ENCODE assay signal across 8 cellular contexts in the genomic region with DNA sequence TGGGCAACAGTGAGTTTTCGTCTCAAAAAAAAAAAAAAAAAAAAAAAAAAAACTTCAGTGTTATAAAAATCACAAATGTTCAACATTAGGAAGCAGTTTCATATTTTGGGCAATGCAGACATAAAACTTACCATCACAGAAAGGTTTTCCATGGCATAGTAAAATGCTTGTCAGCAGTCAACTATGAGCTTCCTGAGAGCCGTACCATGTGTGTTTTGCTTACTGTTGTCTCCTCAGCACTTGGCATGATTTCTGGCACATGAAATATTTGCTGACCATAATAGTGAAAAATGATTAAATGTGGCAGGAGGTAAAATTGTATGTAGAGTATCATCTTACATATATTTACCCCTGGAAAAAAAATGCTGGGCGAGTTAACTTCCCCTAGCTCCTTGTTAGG.
"Had no signal": no experiment of that assay in that cellular context is flagged by ENCODE, and none has a peak within 500 bp of the region (broad histone marks: within the 10 kb centered on the region; RNA-seq: fewer than 3 reads in every experiment).

No MANE protein-coding gene starts in this region.

- H3K4me3 ChIP-seq: GM23338, K562 had no signal

- FAIRE-seq: H1, H54, HTR-8/SVneo, K562 had no signal

- DNase-seq: H9, HCEC 1CT, IMR-90 had no signal

- ATAC-seq: GM23338, K562 had no signal
